ENCODE assay signal across 1 cellular context in the genomic region with DNA sequence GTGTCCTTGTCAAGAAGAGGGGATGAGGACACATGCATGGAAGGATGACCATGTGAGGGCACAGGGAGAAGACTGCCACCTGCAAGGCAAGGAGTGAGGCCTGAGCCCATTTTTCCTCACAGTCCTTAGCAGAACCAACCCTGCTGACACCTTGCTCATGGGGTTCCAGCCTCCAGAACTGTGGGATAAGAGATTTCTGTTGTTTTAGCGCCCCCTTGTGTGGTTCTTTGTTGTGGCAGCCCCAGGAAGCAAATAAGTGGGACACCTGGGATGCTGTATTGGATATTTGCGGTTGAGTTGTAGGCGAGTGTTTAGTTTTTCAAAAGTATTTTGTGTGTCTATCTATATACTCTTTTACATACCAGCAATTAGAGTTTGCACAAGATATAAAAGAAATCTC.
TF ChIP-seq lines count a peak whose summit lies in the region.

No MANE protein-coding gene starts in this region.

TF ChIP-seq in HEK293, 187 proteins besides CTCF, POLR2A, EP300 and RAD21 (continued from another document):
- TF ChIP-seq, protein P1, sequence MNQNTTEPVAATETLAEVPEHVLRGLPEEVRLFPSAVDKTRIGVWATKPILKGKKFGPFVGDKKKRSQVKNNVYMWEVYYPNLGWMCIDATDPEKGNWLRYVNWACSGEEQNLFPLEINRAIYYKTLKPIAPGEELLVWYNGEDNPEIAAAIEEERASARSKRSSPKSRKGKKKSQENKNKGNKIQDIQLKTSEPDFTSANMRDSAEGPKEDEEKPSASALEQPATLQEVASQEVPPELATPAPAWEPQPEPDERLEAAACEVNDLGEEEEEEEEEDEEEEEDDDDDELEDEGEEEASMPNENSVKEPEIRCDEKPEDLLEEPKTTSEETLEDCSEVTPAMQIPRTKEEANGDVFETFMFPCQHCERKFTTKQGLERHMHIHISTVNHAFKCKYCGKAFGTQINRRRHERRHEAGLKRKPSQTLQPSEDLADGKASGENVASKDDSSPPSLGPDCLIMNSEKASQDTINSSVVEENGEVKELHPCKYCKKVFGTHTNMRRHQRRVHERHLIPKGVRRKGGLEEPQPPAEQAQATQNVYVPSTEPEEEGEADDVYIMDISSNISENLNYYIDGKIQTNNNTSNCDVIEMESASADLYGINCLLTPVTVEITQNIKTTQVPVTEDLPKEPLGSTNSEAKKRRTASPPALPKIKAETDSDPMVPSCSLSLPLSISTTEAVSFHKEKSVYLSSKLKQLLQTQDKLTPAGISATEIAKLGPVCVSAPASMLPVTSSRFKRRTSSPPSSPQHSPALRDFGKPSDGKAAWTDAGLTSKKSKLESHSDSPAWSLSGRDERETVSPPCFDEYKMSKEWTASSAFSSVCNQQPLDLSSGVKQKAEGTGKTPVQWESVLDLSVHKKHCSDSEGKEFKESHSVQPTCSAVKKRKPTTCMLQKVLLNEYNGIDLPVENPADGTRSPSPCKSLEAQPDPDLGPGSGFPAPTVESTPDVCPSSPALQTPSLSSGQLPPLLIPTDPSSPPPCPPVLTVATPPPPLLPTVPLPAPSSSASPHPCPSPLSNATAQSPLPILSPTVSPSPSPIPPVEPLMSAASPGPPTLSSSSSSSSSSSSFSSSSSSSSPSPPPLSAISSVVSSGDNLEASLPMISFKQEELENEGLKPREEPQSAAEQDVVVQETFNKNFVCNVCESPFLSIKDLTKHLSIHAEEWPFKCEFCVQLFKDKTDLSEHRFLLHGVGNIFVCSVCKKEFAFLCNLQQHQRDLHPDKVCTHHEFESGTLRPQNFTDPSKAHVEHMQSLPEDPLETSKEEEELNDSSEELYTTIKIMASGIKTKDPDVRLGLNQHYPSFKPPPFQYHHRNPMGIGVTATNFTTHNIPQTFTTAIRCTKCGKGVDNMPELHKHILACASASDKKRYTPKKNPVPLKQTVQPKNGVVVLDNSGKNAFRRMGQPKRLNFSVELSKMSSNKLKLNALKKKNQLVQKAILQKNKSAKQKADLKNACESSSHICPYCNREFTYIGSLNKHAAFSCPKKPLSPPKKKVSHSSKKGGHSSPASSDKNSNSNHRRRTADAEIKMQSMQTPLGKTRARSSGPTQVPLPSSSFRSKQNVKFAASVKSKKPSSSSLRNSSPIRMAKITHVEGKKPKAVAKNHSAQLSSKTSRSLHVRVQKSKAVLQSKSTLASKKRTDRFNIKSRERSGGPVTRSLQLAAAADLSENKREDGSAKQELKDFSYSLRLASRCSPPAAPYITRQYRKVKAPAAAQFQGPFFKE (tag by site-specific recombination; IDR thresholded peaks at IDR 0.05; ENCODE audit: borderline replicate concordance), result no peak
- TF ChIP-seq BCL11B (tag by site-specific recombination; IDR thresholded peaks at IDR 0.05; ENCODE audit: low read depth), result no peak
- peak; percentile 30; the same call in 1 of the 2 replicates for TF ChIP-seq ZNF654 (tag by site-specific recombination; IDR thresholded peaks at IDR 0.05; ENCODE audit: low read depth)
